15 cellular contexts compared by ENCODE assay signal in genomic region chr2:189261431-189261841, GRCh38.
A peak's percentile ranks its signal among the peaks of the same experiment; 100 is the strongest.
DNase-seq lines count a peak whose midpoint lies in the region; ATAC-seq, FAIRE-seq and TF ChIP-seq lines count a peak whose summit lies in the region.
"Had no signal": no experiment of that assay in that cellular context is flagged by ENCODE, and none has a peak within 500 bp of the region (broad histone marks: within the 10 kb centered on the region; RNA-seq: fewer than 3 reads in every experiment).

No MANE protein-coding gene starts in this region.

- intact Hi-C loops in Right ventricle myocardium superior (cut with DNase I): no loop called here

- no peak for TF ChIP-seq POLR2A in H54 (IDR thresholded peaks at IDR 0.05; ENCODE audit: low read depth, low read length)

- no peaks in the 10 kb centered on the region for H3K36me3 Mint-ChIP-seq in nephron progenitor cell (ENCODE audit: low read depth)

- ATAC-seq in Right ventricle myocardium superior (ENCODE audit: poor library complexity): no peak
- ATAC-seq: activated CD8-positive, alpha-beta T cell treated with anti-CD3 and anti-CD28 coated beads, Interleukin-2, amount 10 ng/mL, durations not matched to agents 7 days and 5 days; esophagus mucosa had no signal

- H3K27ac ChIP-seq in epithelial cell of prostate (peak overlapping the region; percentile 27), caudate nucleus (ENCODE audit: low read depth, low read length) (no peak overlapping the region)
- H3K27ac ChIP-seq: ascending aorta, HL-60 had no signal

- DNase-seq in H54 (ENCODE audit: insufficient read length, low spot score): no peak
- DNase-seq in SK-MEL-5 (ENCODE audit: low read depth, low spot score): peak; percentile 8
- DNase-seq in epithelial cell of prostate (ENCODE audit: low read depth, low spot score): no peak
- no peak for DNase-seq in nephron progenitor cell
- DNase-seq in Right ventricle myocardium superior: no peak
- no peak for DNase-seq in NCI-H187 treated with DMSO at 0.1 percent for 48 hours (lab: John Stamatoyannopoulos, UW)
- no peak for DNase-seq in HuH-7.5 (ENCODE audit: low spot score)
- DNase-seq in caudate nucleus (lab: John Stamatoyannopoulos, UW): no peak
- DNase-seq: activated CD8-positive, alpha-beta T cell treated with anti-CD3 and anti-CD28 coated beads, Interleukin-2, amount 10 ng/mL, durations not matched to agents 7 days and 5 days; NCI-H1092; NCI-H82 had no signal

- H3K27me3 Mint-ChIP-seq in nephron progenitor cell (ENCODE audit: low read depth, poor library complexity): no peaks in the 10 kb centered on the region

- peaks cover 12% of the 10 kb centered on the region for H3K9me3 Mint-ChIP-seq in nephron progenitor cell
- H3K9me3 Mint-ChIP-seq: T-helper 1 cell treated with Interleukin-12 subunit alpha and Interleukin-12 subunit beta and Interleukin-4 antibody, amounts not matched to agents 30 μg/mL and 1 μg/mL, for 36 hours had no signal

- in situ Hi-C loops in SK-MEL-5 (cut with HindIII; ENCODE audit: low pct_unique_long_range_greater_than_20kb, low sequenced_read_pairs): no loop called here

- TF ChIP-seq CTCF in nephron progenitor cell (IDR thresholded peaks at IDR 0.05): no peak

- peaks cover 12% of the 10 kb centered on the region for H3K4me1 Mint-ChIP-seq in nephron progenitor cell

- no peak overlapping the region for H3K4me3 Mint-ChIP-seq in nephron progenitor cell
- H3K4me3 Mint-ChIP-seq: activated CD8-positive, alpha-beta T cell treated with anti-CD3 and anti-CD28 coated beads, Interleukin-2, amount 10 ng/mL, durations not matched to agents 7 days and 5 days; T-helper 1 cell treated with Interleukin-12 subunit alpha and Interleukin-12 subunit beta and Interleukin-4 antibody, amounts not matched to agents 30 μg/mL and 1 μg/mL, for 36 hours had no signal

- peak overlapping the region; percentile 36 for H3K27ac Mint-ChIP-seq in nephron progenitor cell
- H3K27ac Mint-ChIP-seq: activated CD8-positive, alpha-beta T cell treated with anti-CD3 and anti-CD28 coated beads, Interleukin-2, amount 10 ng/mL, durations not matched to agents 7 days and 5 days; T-helper 1 cell treated with Interleukin-12 subunit alpha and Interleukin-12 subunit beta and Interleukin-4 antibody, amounts not matched to agents 30 μg/mL and 1 μg/mL, for 36 hours had no signal

- FAIRE-seq in H54 (lab: Jason Lieb, UNC): peak; percentile 98
